In genomic region chr5:65651144-65651543, GRCh38 we compare ENCODE assay signal across 30 cellular contexts. TPM values are rescaled to one million over a fixed set of nuclear protein-coding genes. Genes with fewer than 3 reads are reported as not detected.
"Had no signal": no experiment of that assay in that cellular context is flagged by ENCODE, and none has a peak within 500 bp of the region (broad histone marks: within the 10 kb centered on the region; RNA-seq: fewer than 3 reads in every experiment).

No MANE protein-coding gene starts in this region.

- H3K27me3 Mint-ChIP-seq: activated naive CD4-positive, alpha-beta T cell treated with anti-CD3 and anti-CD28 coated beads, Interleukin-2, amount 10 ng/mL, durations not matched to agents 7 days and 5 days; activated naive CD8-positive, alpha-beta T cell treated with anti-CD3 and anti-CD28 coated beads, Interleukin-2, amount 10 ng/mL, durations not matched to agents 7 days and 5 days; naive thymus-derived CD8-positive, alpha-beta T cell had no signal

- H3K4me3 ChIP-seq: ascending aorta, spleen, thoracic aorta, upper lobe of left lung, vagina had no signal

- H3K4me1 ChIP-seq: ascending aorta, spleen, upper lobe of left lung, vagina had no signal

- H3K27me3 ChIP-seq: ascending aorta, brain microvascular endothelial cell, spleen, upper lobe of left lung, vagina had no signal

- H3K4me1 Mint-ChIP-seq: activated naive CD4-positive, alpha-beta T cell treated with anti-CD3 and anti-CD28 coated beads, Interleukin-2, amount 10 ng/mL, durations not matched to agents 7 days and 5 days; activated naive CD8-positive, alpha-beta T cell treated with anti-CD3 and anti-CD28 coated beads, Interleukin-2, amount 10 ng/mL, durations not matched to agents 7 days and 5 days; immature natural killer cell; naive thymus-derived CD8-positive, alpha-beta T cell; neural crest cell had no signal

- H3K27ac ChIP-seq: ascending aorta, brain microvascular endothelial cell, spleen, thoracic aorta, upper lobe of left lung, vagina had no signal

- H3K27ac Mint-ChIP-seq: activated naive CD4-positive, alpha-beta T cell treated with anti-CD3 and anti-CD28 coated beads, Interleukin-2, amount 10 ng/mL, durations not matched to agents 7 days and 5 days; activated naive CD8-positive, alpha-beta T cell treated with anti-CD3 and anti-CD28 coated beads, Interleukin-2, amount 10 ng/mL, durations not matched to agents 7 days and 5 days; activated T-helper 1 cell treated with anti-CD3 and anti-CD28 coated beads, Interleukin-12 subunit alpha, Interleukin-12 subunit beta, Interleukin-2, Interleukin-4 antibody, amounts not matched to agents 30 ng/mL and 10 ng/mL and 1 ng/mL, durations not matched to agents 14 hours and 24 hours and 36 hours; endodermal cell; immature natural killer cell; naive thymus-derived CD8-positive, alpha-beta T cell had no signal

- DNase-seq: activated CD4-positive, alpha-beta T cell treated with anti-CD3 and anti-CD28 coated beads for 48 hours; activated CD4-positive, alpha-beta T cell treated with anti-CD3 and anti-CD28 coated beads, Interleukin-2, amount 50 U/mL, for 48 hours; activated CD8-positive, alpha-beta memory T cell treated with anti-CD3 and anti-CD28 coated beads for 24 hours; activated CD8-positive, alpha-beta memory T cell treated with anti-CD3 and anti-CD28 coated beads, Interleukin-2, amount 50 U/mL, for 4 hours; activated effector memory CD4-positive, alpha-beta T cell treated with anti-CD3 and anti-CD28 coated beads, Interleukin-2, amount 50 U/mL, for 16 hours; activated naive CD4-positive, alpha-beta T cell treated with anti-CD3 and anti-CD28 coated beads, Interleukin-2, amount 10 ng/mL, durations not matched to agents 7 days and 5 days; activated naive CD8-positive, alpha-beta T cell treated with anti-CD3 and anti-CD28 coated beads, Interleukin-2, amount 10 ng/mL, durations not matched to agents 7 days and 5 days; activated T-cell treated with anti-CD3 and anti-CD28 coated beads, Interleukin-2, amount 50 U/mL, for 1 hour; brain microvascular endothelial cell; cortex of kidney; endodermal cell; foreskin fibroblast; head of caudate nucleus; hypothalamus; immature natural killer cell; kidney; midbrain; naive thymus-derived CD8-positive, alpha-beta T cell; occipital lobe; right cardiac atrium; spleen; stimulated activated naive CD4-positive, alpha-beta T cell treated with Interleukin-2 at 50 U/mL for 16 hours; upper lobe of left lung had no signal

- H3K9me3 Mint-ChIP-seq: activated naive CD4-positive, alpha-beta T cell treated with anti-CD3 and anti-CD28 coated beads, Interleukin-2, amount 10 ng/mL, durations not matched to agents 7 days and 5 days; activated naive CD8-positive, alpha-beta T cell treated with anti-CD3 and anti-CD28 coated beads, Interleukin-2, amount 10 ng/mL, durations not matched to agents 7 days and 5 days; activated T-helper 1 cell treated with anti-CD3 and anti-CD28 coated beads, Interleukin-12 subunit alpha, Interleukin-12 subunit beta, Interleukin-2, Interleukin-4 antibody, amounts not matched to agents 30 ng/mL and 10 ng/mL and 1 ng/mL, durations not matched to agents 14 hours and 24 hours and 36 hours; endodermal cell; immature natural killer cell; naive thymus-derived CD8-positive, alpha-beta T cell; neural crest cell had no signal

- H3K4me3 Mint-ChIP-seq: activated naive CD4-positive, alpha-beta T cell treated with anti-CD3 and anti-CD28 coated beads, Interleukin-2, amount 10 ng/mL, durations not matched to agents 7 days and 5 days; activated naive CD8-positive, alpha-beta T cell treated with anti-CD3 and anti-CD28 coated beads, Interleukin-2, amount 10 ng/mL, durations not matched to agents 7 days and 5 days; activated T-helper 1 cell treated with anti-CD3 and anti-CD28 coated beads, Interleukin-12 subunit alpha, Interleukin-12 subunit beta, Interleukin-2, Interleukin-4 antibody, amounts not matched to agents 30 ng/mL and 10 ng/mL and 1 ng/mL, durations not matched to agents 14 hours and 24 hours and 36 hours; endodermal cell; immature natural killer cell; naive thymus-derived CD8-positive, alpha-beta T cell; neural crest cell had no signal

- FAIRE-seq: kidney had no signal

- ATAC-seq: activated CD4-positive, CD25-positive, alpha-beta regulatory T cell treated with anti-CD3 and anti-CD28 coated beads, Interleukin-2, amount 50 U/mL, for 24 hours; esophagus mucosa; naive thymus-derived CD8-positive, alpha-beta T cell; right cardiac atrium had no signal

- H3K9me3 ChIP-seq: ascending aorta, spleen, thoracic aorta, upper lobe of left lung, vagina had no signal

RNA-seq across cellular contexts. Expression of gene SHLD3, which starts 26.3 kb away (rescaled TPM):
- total RNA-seq: ascending aorta had no signal
